Comparison of ENCODE assay signal across 33 cellular contexts in genomic region chr6:33140556-33140955, GRCh38.
"Had no signal": no experiment of that assay in that cellular context is flagged by ENCODE, and none has a peak within 500 bp of the region (broad histone marks: within the 10 kb centered on the region; RNA-seq: fewer than 3 reads in every experiment).

No MANE protein-coding gene starts in this region.

- H3K9ac ChIP-seq: neural progenitor cell had no signal

- H3K4me1 Mint-ChIP-seq: mesothelial cell of epicardium had no signal

- ATAC-seq: left colon; left lung; lower lobe of right lung; natural killer cell; right cardiac atrium; sciatic nerve; stimulated activated naive CD8-positive, alpha-beta T cell treated with anti-CD3 and anti-CD28 coated beads, Interleukin-15, Interleukin-2, amounts not matched to agents 100 U/mL and 50 U/mL, for 24 hours had no signal

- DNase-seq: hypothalamus; immature natural killer cell; kidney; left colon; left lung; lower lobe of right lung; mammary epithelial cell; mesendoderm; naive B cell; natural killer cell; nephron progenitor cell; occipital lobe; ovary; retina; right cardiac atrium; stimulated activated CD4-positive, alpha-beta T cell treated with anti-CD3 and anti-CD28 coated beads, Interleukin-12 subunit alpha, Interleukin-12 subunit beta, amount 100 ng/mL, for 4 hours; stimulated activated CD4-positive, alpha-beta T cell treated with anti-CD3 and anti-CD28 coated beads, Interleukin-15, amount 100 ng/mL, for 24 hours; stimulated activated CD4-positive, alpha-beta T cell treated with anti-CD3 and anti-CD28 coated beads, Interleukin-4, amount 100 ng/mL, for 24 hours; stimulated activated naive B cell treated with anti-CD40 and anti-IgM and Interleukin-4, amounts not matched to agents 10 μg/mL and 1 μg/mL and 100 μg/mL, for 72 hours; stimulated activated naive CD8-positive, alpha-beta T cell treated with anti-CD3 and anti-CD28 coated beads, Interleukin-15, Interleukin-2, amounts not matched to agents 100 U/mL and 50 U/mL, for 24 hours; stomach; testis; thyroid gland; transverse colon; upper lobe of left lung had no signal

- H3K4me2 ChIP-seq: neural progenitor cell had no signal

- H3K4me3 Mint-ChIP-seq: immature natural killer cell; mesothelial cell of epicardium; natural killer cell; nephron progenitor cell; neural progenitor cell; stimulated activated naive B cell treated with anti-CD40 and anti-IgM and Interleukin-4, amounts not matched to agents 10 μg/mL and 1 μg/mL and 100 μg/mL, for 72 hours had no signal

- FAIRE-seq: islet of Langerhans, kidney had no signal

- H3K27me3 ChIP-seq: neural progenitor cell, neutrophil, ovary, testis, thyroid gland, upper lobe of left lung, vagina had no signal

- H3K4me3 ChIP-seq: left lung, lower lobe of right lung, neural progenitor cell, ovary, skin epidermis, stomach, testis, thyroid gland, transverse colon, upper lobe of left lung, vagina had no signal

- H3K27ac ChIP-seq: lower lobe of right lung, neural progenitor cell, neutrophil, ovary, skin epidermis, stomach, testis, thyroid gland, transverse colon, upper lobe of left lung, vagina had no signal

- H3K9me3 ChIP-seq: left lung, lower lobe of right lung, neutrophil, ovary, stomach, testis, thyroid gland, transverse colon, upper lobe of left lung, vagina had no signal

- H3K36me3 Mint-ChIP-seq: immature natural killer cell; mesothelial cell of epicardium; naive B cell; natural killer cell; neural progenitor cell; stimulated activated naive B cell treated with anti-CD40 and anti-IgM and Interleukin-4, amounts not matched to agents 10 μg/mL and 1 μg/mL and 100 μg/mL, for 72 hours had no signal

- H3K27ac Mint-ChIP-seq: immature natural killer cell; mesothelial cell of epicardium; nephron progenitor cell; neural progenitor cell; progenitor cell of endocrine pancreas; stimulated activated naive B cell treated with anti-CD40 and anti-IgM and Interleukin-4, amounts not matched to agents 10 μg/mL and 1 μg/mL and 100 μg/mL, for 72 hours had no signal

- H3K9me3 Mint-ChIP-seq: mesothelial cell of epicardium; naive B cell; natural killer cell; neural progenitor cell; stimulated activated naive B cell treated with anti-CD40 and anti-IgM and Interleukin-4, amounts not matched to agents 10 μg/mL and 1 μg/mL and 100 μg/mL, for 72 hours had no signal

- H3K4me1 ChIP-seq: lower lobe of right lung, neural progenitor cell, stomach, testis, thyroid gland, transverse colon, upper lobe of left lung, vagina had no signal

- H2AFZ ChIP-seq: neural progenitor cell had no signal

- H3K36me3 ChIP-seq: left lung, lower lobe of right lung, neural progenitor cell, neutrophil, ovary, stomach, thyroid gland, transverse colon, upper lobe of left lung, vagina had no signal
